ENCODE assay signal across 1 cellular context in genomic region chr12:111705672-111706071, GRCh38.
A peak's percentile ranks its signal among the peaks of the same experiment; 100 is the strongest.
TF ChIP-seq lines count a peak whose summit lies in the region.

No MANE protein-coding gene starts in this region.

TF ChIP-seq in K562, 482 proteins besides CTCF, POLR2A, EP300 and RAD21 (continued from another document):
- TF ChIP-seq PBX2 (CRISPR knock-in tag; IDR thresholded peaks at IDR 0.05; ENCODE audit: low read depth) (no peak), PBX2 (tag; conservative IDR thresholded peaks at IDR 0.05; ENCODE audit: low read depth) (peak; percentile 94), SMAD4 (CRISPR knock-in tag; conservative IDR thresholded peaks at IDR 0.05) (peak; percentile 31; the same call in 1 of the 2 replicates), ETS1 (conservative IDR thresholded peaks at IDR 0.05; ENCODE audit: control insufficient read depth, low read depth, low read length) (no peak), TRIM24 (IDR thresholded peaks at IDR 0.05) (peak; percentile 59 to 67; a peak in 3 of 4 replicates), HINFP (tag; conservative IDR thresholded peaks at IDR 0.05; ENCODE audit: low read depth) (no peak), SMARCA4 (IDR thresholded peaks at IDR 0.05) (peak; percentile 63), CHD1 (IDR thresholded peaks at IDR 0.05; ENCODE audit: low read length) (no peak), CBFB (CRISPR knock-in tag; IDR thresholded peaks at IDR 0.05) (no peak), CBFA2T3 (IDR thresholded peaks at IDR 0.05) (peak; percentile 84), SRSF7 (optimal IDR thresholded peaks at IDR 0.05; ENCODE audit: low read depth, low read length) (no peak), FOXO4 (CRISPR knock-in tag; IDR thresholded peaks at IDR 0.05) (no peak), KLF16 (IDR thresholded peaks at IDR 0.05) (peak; percentile 61; the same call in 1 of the 2 replicates), GABPA (tag; conservative IDR thresholded peaks at IDR 0.05; ENCODE audit: low read depth) (peak; percentile 76), SRF (CRISPR knock-in tag; IDR thresholded peaks at IDR 0.05) (no peak), ZFP91 (CRISPR knock-in tag; IDR thresholded peaks at IDR 0.05) (no peak), ASH1L (IDR thresholded peaks at IDR 0.05; ENCODE audit: borderline replicate concordance, low read depth, partially characterized antibody) (no peak), IRF2 (CRISPR knock-in tag; IDR thresholded peaks at IDR 0.05) (no peak), CCNT2 (IDR thresholded peaks at IDR 0.05; ENCODE audit: borderline replicate concordance, extremely low read depth, insufficient read length, low read depth, low read length) (no peak), ZNF695 (CRISPR knock-in tag; IDR thresholded peaks at IDR 0.05) (no peak), DACH1 (IDR thresholded peaks at IDR 0.05; ENCODE audit: partially characterized antibody) (peak; percentile 28), SIN3A (IDR thresholded peaks at IDR 0.05; ENCODE audit: borderline replicate concordance in 2 of 2, control insufficient read depth in 1 of 2, low read depth in 2 of 2, low read length in 2 of 2) (no peak), NCOA4 (IDR thresholded peaks at IDR 0.05; ENCODE audit: partially characterized antibody) (no peak), DEAF1 (CRISPR knock-in tag; IDR thresholded peaks at IDR 0.05) (no peak), NR2C1 (IDR thresholded peaks at IDR 0.05) (no peak), NR2C1 (tag; IDR thresholded peaks at IDR 0.05) (peak; percentile 58; the same call in 1 of the 2 replicates), ETV5 (CRISPR knock-in tag; IDR thresholded peaks at IDR 0.05; ENCODE audit: low read depth) (peak; percentile 79), CBFA2T2 (conservative IDR thresholded peaks at IDR 0.05) (peak; percentile 68), SMARCE1 (IDR thresholded peaks at IDR 0.05) (0 out of 2 replicates have a peak, but pooled peaks have one; percentile 43), PML (IDR thresholded peaks at IDR 0.05; ENCODE audit: low read length) (peak; percentile 26; the same call in 1 of the 2 replicates), ZNF584 (CRISPR knock-in tag; IDR thresholded peaks at IDR 0.05; ENCODE audit: low read depth) (no peak), ZNF280B (CRISPR knock-in tag; IDR thresholded peaks at IDR 0.05) (no peak), ID3 (CRISPR knock-in tag; IDR thresholded peaks at IDR 0.05) (no peak), ID3 (tag; IDR thresholded peaks at IDR 0.05) (0 out of 2 replicates have a peak, but pooled peaks have one; percentile 43), KLF10 (CRISPR knock-in tag; IDR thresholded peaks at IDR 0.05) (no peak), ZNF79 (CRISPR knock-in tag; IDR thresholded peaks at IDR 0.05; ENCODE audit: low read depth) (no peak)
TF ChIP-seq in K562: peak in this region for 40.
